In the genomic region with DNA sequence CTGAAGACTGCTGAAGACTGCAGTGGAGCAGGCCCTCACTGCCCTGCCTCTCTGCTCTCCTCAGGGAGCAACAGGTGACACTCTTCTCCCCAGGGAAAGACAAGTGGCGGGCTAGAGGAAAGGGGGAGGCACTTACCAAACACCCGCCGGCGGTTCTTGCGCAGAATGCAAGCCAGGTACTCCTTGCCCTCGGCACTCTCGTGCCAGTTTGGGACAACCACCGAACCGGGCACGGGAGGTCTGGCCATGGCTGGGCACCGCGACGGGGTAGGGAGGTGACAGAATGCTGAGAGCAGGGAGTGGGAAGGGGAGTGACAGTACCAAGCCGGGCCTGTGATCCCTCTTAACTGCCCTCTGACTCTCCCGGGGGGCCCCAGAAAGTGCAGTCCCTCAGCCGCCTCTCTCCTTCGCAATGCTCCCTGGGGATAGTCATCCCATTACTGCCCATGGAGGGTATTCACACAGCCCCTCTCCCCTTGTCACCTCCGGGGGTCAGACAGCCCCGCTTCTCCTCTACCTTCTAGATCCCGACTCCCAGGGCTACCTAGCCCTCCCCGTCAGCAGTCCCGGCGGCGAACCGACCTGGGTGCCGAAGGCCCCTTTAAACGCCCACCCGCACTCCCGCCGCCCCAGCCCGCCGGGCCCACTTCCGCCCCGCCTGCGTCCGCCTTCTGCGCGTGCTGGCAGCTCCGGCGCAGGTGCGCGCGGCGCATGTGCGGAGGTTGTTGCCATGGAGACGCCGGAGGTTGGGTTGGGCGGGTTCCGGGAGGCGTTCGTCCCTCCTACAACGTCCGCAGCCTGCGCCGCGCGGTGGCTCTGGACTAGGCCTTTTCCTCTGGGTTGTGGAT, we compare ENCODE assay signal across 8 cellular contexts. TPM values are rescaled to one million over a fixed set of nuclear protein-coding genes. Genes with fewer than 3 reads are reported as not detected.
A peak's percentile ranks its signal among the peaks of the same experiment; 100 is the strongest.
DNase-seq lines count a peak whose midpoint lies in the region; ATAC-seq, FAIRE-seq and TF ChIP-seq lines count a peak whose summit lies in the region.

A gene with protein sequence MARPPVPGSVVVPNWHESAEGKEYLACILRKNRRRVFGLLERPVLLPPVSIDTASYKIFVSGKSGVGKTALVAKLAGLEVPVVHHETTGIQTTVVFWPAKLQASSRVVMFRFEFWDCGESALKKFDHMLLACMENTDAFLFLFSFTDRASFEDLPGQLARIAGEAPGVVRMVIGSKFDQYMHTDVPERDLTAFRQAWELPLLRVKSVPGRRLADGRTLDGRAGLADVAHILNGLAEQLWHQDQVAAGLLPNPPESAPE (minus strand): TSS at position 689 of the 848 bp plus-strand sequence. CDS start 441 bp downstream, at position 248.

- WGBS in hepatocyte (ENCODE audit: low lambda C conversion rate, missing lambda C conversion rate): 2% methylated on average over 41 of the region's 57 CpGs

- H3K9me3 ChIP-seq in astrocyte (ENCODE audit: insufficient read depth, low read depth, low read length) (no peaks in the 10 kb centered on the region), hepatocyte (ENCODE audit: low read depth) (no peaks in the 10 kb centered on the region)

- no peaks in the 10 kb centered on the region for H3K27me3 ChIP-seq in astrocyte (ENCODE audit: insufficient read depth, low read length)
- H3K27me3 ChIP-seq in hepatocyte: no peaks in the 10 kb centered on the region

- H3K4me1 ChIP-seq in astrocyte (ENCODE audit: insufficient read depth, low read length) (peaks cover 21% of the 10 kb centered on the region), hepatocyte (ENCODE audit: insufficient read depth) (peaks cover 16% of the 10 kb centered on the region)

- H4K20me1 ChIP-seq in astrocyte (ENCODE audit: insufficient read depth, low read length) (no peaks in the 10 kb centered on the region), hepatocyte (ENCODE audit: insufficient read depth, poor library complexity, severe bottlenecking) (no peaks in the 10 kb centered on the region)

- TF ChIP-seq CTCF in astrocyte (IDR thresholded peaks at IDR 0.05; ENCODE audit: insufficient read depth, low read depth, low read length) (no peak), hepatocyte (IDR thresholded peaks at IDR 0.05; ENCODE audit: poor library complexity) (no peak)

- DNase-seq in NCI-H187 (lab: John Stamatoyannopoulos, UW): peak; percentile 83 to 91
- peak; percentile 97 for DNase-seq in T-helper 2 cell treated with Interferon-gamma antibody and Interleukin-4, amounts not matched to agents 5 μg/mL and 100 μg/mL, for 36 hours (ENCODE audit: low spot score)
- DNase-seq in astrocyte (ENCODE audit: low read depth): peak; percentile 76
- peak; percentile 97 for DNase-seq in hepatocyte (ENCODE audit: low spot score)
- peak; percentile 93 for DNase-seq in retina

- peak within 1 kb of the TSS; percentile 85 for H3K4me3 Mint-ChIP-seq in T-helper 2 cell treated with Interferon-gamma antibody and Interleukin-4, amounts not matched to agents 5 μg/mL and 100 μg/mL, for 36 hours
- peak within 1 kb of the TSS; percentile 88 for H3K4me3 Mint-ChIP-seq in astrocyte (ENCODE audit: unreplicated experiment)

- H2AFZ ChIP-seq in astrocyte (ENCODE audit: low read depth, low read length): peak within 1 kb of the TSS; percentile 80
- H2AFZ ChIP-seq in hepatocyte: peak within 1 kb of the TSS; percentile 93

- H3K36me3 Mint-ChIP-seq in T-helper 2 cell treated with Interferon-gamma antibody and Interleukin-4, amounts not matched to agents 5 μg/mL and 100 μg/mL, for 36 hours (ENCODE audit: low read depth): no peaks in the 10 kb centered on the region
- H3K36me3 Mint-ChIP-seq in astrocyte (ENCODE audit: low read depth, unreplicated experiment): no peaks in the 10 kb centered on the region

- no peaks in the 10 kb centered on the region for H3K79me2 ChIP-seq in astrocyte (ENCODE audit: insufficient read depth, low read length)
- no peaks in the 10 kb centered on the region for H3K79me2 ChIP-seq in hepatocyte

- ATAC-seq in HG02938 (IDR thresholded peaks at IDR 0.05; ENCODE audit: unreplicated experiment) (peak; percentile 72), HG03457 (IDR thresholded peaks at IDR 0.05; ENCODE audit: unreplicated experiment) (no peak)

- H3K9ac ChIP-seq in astrocyte (ENCODE audit: low read length): peak within 1 kb of the TSS; percentile 73

- H3K4me1 Mint-ChIP-seq in T-helper 2 cell treated with Interferon-gamma antibody and Interleukin-4, amounts not matched to agents 5 μg/mL and 100 μg/mL, for 36 hours (ENCODE audit: low read depth): peaks cover 19% of the 10 kb centered on the region
- H3K4me1 Mint-ChIP-seq in astrocyte (ENCODE audit: low read depth, unreplicated experiment): peaks cover 7% of the 10 kb centered on the region

- FAIRE-seq in astrocyte (lab: Jason Lieb, UNC): no peak

- no peaks in the 10 kb centered on the region for H3K9me3 Mint-ChIP-seq in T-helper 2 cell treated with Interferon-gamma antibody and Interleukin-4, amounts not matched to agents 5 μg/mL and 100 μg/mL, for 36 hours
- H3K9me3 Mint-ChIP-seq in astrocyte (ENCODE audit: unreplicated experiment): peaks cover 4% of the 10 kb centered on the region

- no peaks in the 10 kb centered on the region for H3K27me3 Mint-ChIP-seq in T-helper 2 cell treated with Interferon-gamma antibody and Interleukin-4, amounts not matched to agents 5 μg/mL and 100 μg/mL, for 36 hours (ENCODE audit: low read depth)
- H3K27me3 Mint-ChIP-seq in astrocyte (ENCODE audit: low read depth, unreplicated experiment): no peaks in the 10 kb centered on the region

- TF ChIP-seq POLR2A in GM15510 (IDR thresholded peaks at IDR 0.05; ENCODE audit: borderline replicate concordance, extremely low read depth, insufficient read length): peak; percentile 69

- H3K27ac Mint-ChIP-seq in T-helper 2 cell treated with Interferon-gamma antibody and Interleukin-4, amounts not matched to agents 5 μg/mL and 100 μg/mL, for 36 hours: peak within 1 kb of the TSS; percentile 91
- peak within 1 kb of the TSS; percentile 80 for H3K27ac Mint-ChIP-seq in astrocyte (ENCODE audit: unreplicated experiment)

- H3K4me2 ChIP-seq in astrocyte (ENCODE audit: low read length) (peak within 1 kb of the TSS; percentile 87), hepatocyte (peak within 1 kb of the TSS; percentile 92)

- no peaks in the 10 kb centered on the region for H3K9me2 ChIP-seq in hepatocyte (replicated peaks; ENCODE audit: insufficient read depth)

- H3K36me3 ChIP-seq in astrocyte (ENCODE audit: insufficient read depth, low read length): no peaks in the 10 kb centered on the region
- H3K36me3 ChIP-seq in hepatocyte (replicated peaks; ENCODE audit: insufficient read depth, low read depth): no peaks in the 10 kb centered on the region

- H3K27ac ChIP-seq in astrocyte (ENCODE audit: low read depth, low read length) (peak within 1 kb of the TSS; percentile 45), hepatocyte (peak within 1 kb of the TSS; percentile 88)

- H3K4me3 ChIP-seq in astrocyte (ENCODE audit: insufficient read depth, low read depth, low read length): peak within 1 kb of the TSS; percentile 83
- H3K4me3 ChIP-seq in hepatocyte: peak within 1 kb of the TSS; percentile 47

RNA-seq across cellular contexts. Expression of the gene that starts here (rescaled TPM):
- total RNA-seq in astrocyte (8.2 and 8.6 TPM in 2 replicates), hepatocyte (5.4 and 6.6 TPM in 2 replicates)
- polyA plus RNA-seq in hepatocyte: 2.9 and 6.6 TPM in 2 replicates
